In genomic region chr3:52533623-52534280, GRCh38 we compare ENCODE assay signal across 8 cellular contexts. TPM values are rescaled to one million over a fixed set of nuclear protein-coding genes. Genes with fewer than 3 reads are reported as not detected.
DNase-seq lines count a peak whose midpoint lies in the region; ATAC-seq, FAIRE-seq and TF ChIP-seq lines count a peak whose summit lies in the region.

TSS of gene NT5DC2 (minus strand) at chr3:52533857. CDS start at chr3:52533737, 120 bp downstream.

- H4K5ac ChIP-seq in H9 (ENCODE audit: insufficient read length, low read depth, low read length): no peak within 1 kb of the TSS

- no peaks in the 10 kb centered on the region for H3K9me3 Mint-ChIP-seq in H9
- peaks cover under 1% of the 10 kb centered on the region for H3K9me3 Mint-ChIP-seq in activated CD4-positive, alpha-beta T cell treated with anti-CD3 and anti-CD28 coated beads, Interleukin-2, amount 10 ng/mL, durations not matched to agents 24 days and 14 days

- no peak within 1 kb of the TSS for H3K56ac ChIP-seq in H9 (ENCODE audit: insufficient read length, low read depth, low read length)

- no peak within 1 kb of the TSS for H2BK15ac ChIP-seq in H9 (ENCODE audit: low read depth, low read length)

- peak in 1 of 2 experiments; percentile 34; a peak in 1 of 4 replicates for TF ChIP-seq EP300 in HepG2 (IDR thresholded peaks at IDR 0.05; ENCODE audit: low read depth in 2 of 2, low read length in 2 of 2)
- TF ChIP-seq EP300 in HepG2 (CRISPR knock-in tag; IDR thresholded peaks at IDR 0.05; ENCODE audit: borderline replicate concordance): no peak

- peaks cover 24% of the 10 kb centered on the region for H3K23me2 ChIP-seq in H9 (ENCODE audit: insufficient read length, low read depth, low read length, poor library complexity, severe bottlenecking)

- BruUV-seq in HepG2 (replicated peaks; lab: Mats Ljungman, UMichigan): no TSS peak

- no peak within 1 kb of the TSS for H3T11ph ChIP-seq in H9 (ENCODE audit: low read length)

- H4K20me1 ChIP-seq in H9 (ENCODE audit: control insufficient read depth, insufficient read depth, insufficient read length): no peaks in the 10 kb centered on the region
- peaks cover 15% of the 10 kb centered on the region for H4K20me1 ChIP-seq in HepG2 (ENCODE audit: insufficient read depth, low read length)

- in situ Hi-C loops in HepG2 (cut with HindIII; ENCODE audit: extremely low pct_ligation_motif_present, low pct_unique_long_range_greater_than_20kb): no loop called here

- no peak within 1 kb of the TSS for H2BK12ac ChIP-seq in H9 (ENCODE audit: insufficient read length, low read depth, low read length)

- peak within 1 kb of the TSS; percentile 49 to 60 (median 56); a peak in 5 of 7 replicates for H3K27ac Mint-ChIP-seq in H9
- peak within 1 kb of the TSS; percentile 82 for H3K27ac Mint-ChIP-seq in activated CD4-positive, alpha-beta T cell treated with anti-CD3 and anti-CD28 coated beads, Interleukin-2, amount 10 ng/mL, durations not matched to agents 24 days and 14 days

- H3K23ac ChIP-seq in H9 (ENCODE audit: insufficient read length, low read depth, low read length): no peak within 1 kb of the TSS

- peak; percentile 31; the same call in 1 of the 2 replicates for TF ChIP-seq RAD21 in HepG2 (CRISPR knock-in tag; IDR thresholded peaks at IDR 0.05)

- peaks cover 5 to 8% of the 10 kb centered on the region in 2 experiments; a peak in 4 of 5 replicates for H3K36me3 ChIP-seq in HepG2 (replicated peaks in 1 of 2; ENCODE audit: control insufficient read depth in 1 of 2, insufficient read depth in 2 of 2, low read length in 2 of 2)

- H3K27ac ChIP-seq in H9 (ENCODE audit: insufficient read length, low read depth, low read length) (no peak within 1 kb of the TSS), HepG2 (ENCODE audit: extremely low read length, insufficient read depth, low read length) (peak within 1 kb of the TSS; percentile 85)

- peaks cover 38 to 39% of the 10 kb centered on the region in 2 experiments for H3K4me1 Mint-ChIP-seq in H9
- H3K4me1 Mint-ChIP-seq in activated CD4-positive, alpha-beta T cell treated with anti-CD3 and anti-CD28 coated beads, Interleukin-2, amount 10 ng/mL, durations not matched to agents 24 days and 14 days: peaks cover 22% of the 10 kb centered on the region

- H2AFZ ChIP-seq in H9 (ENCODE audit: low read length) (no peak within 1 kb of the TSS), HepG2 (ENCODE audit: low read length) (no peak within 1 kb of the TSS)

- POLR2A ChIA-PET in HepG2 (lab: Yijun Ruan, JAX): no interaction called here

- no peaks in the 10 kb centered on the region for H3K27me3 Mint-ChIP-seq in H9 (ENCODE audit: low read depth)
- H3K27me3 Mint-ChIP-seq in activated CD4-positive, alpha-beta T cell treated with anti-CD3 and anti-CD28 coated beads, Interleukin-2, amount 10 ng/mL, durations not matched to agents 24 days and 14 days: no peaks in the 10 kb centered on the region

- no peak within 1 kb of the TSS for H4K8ac ChIP-seq in H9 (replicated peaks; ENCODE audit: insufficient read length, low read depth, low read length)

- H3K27me3 ChIP-seq in H9 (ENCODE audit: insufficient read depth, low read length) (no peaks in the 10 kb centered on the region), HepG2 (ENCODE audit: control insufficient read depth in 1 of 2, insufficient read depth in 2 of 2, low read length in 2 of 2) (no peaks in the 10 kb centered on the region; a peak in 1 of 5 replicates)

- TF ChIP-seq POLR2A in HepG2 (IDR thresholded peaks at IDR 0.05; ENCODE audit: insufficient read depth in 1 of 2, low read depth in 2 of 2, low read length in 2 of 2): peak in 1 of 2 experiments; percentile 36; a peak in 1 of 4 replicates

- peak within 1 kb of the TSS; percentile 45 for H3K4me2 ChIP-seq in H9 (ENCODE audit: insufficient read depth, insufficient read length, low read length)
- peak within 1 kb of the TSS; percentile 90 for H3K4me2 ChIP-seq in HepG2 (ENCODE audit: low read depth, low read length)

- DNase-seq in Daoy (ENCODE audit: low read depth) (peak; percentile 85), H9 (peak; percentile 60), NCI-H2196 (lab: John Stamatoyannopoulos, UW; ENCODE audit: unreplicated experiment) (peak; percentile 57), dermis microvascular lymphatic vessel endothelial cell (ENCODE audit: low read depth in 2 of 2) (peak; percentile 9 to 83), HepG2 (ENCODE audit: low spot score) (peak; percentile 46)
- DNase-seq in activated CD4-positive, alpha-beta T cell treated with anti-CD3 and anti-CD28 coated beads, Interleukin-2, amount 10 ng/mL, durations not matched to agents 24 days and 14 days: peak; percentile 92
- peak; percentile 72 for DNase-seq in stimulated activated CD4-positive, alpha-beta T cell treated with anti-CD3 and anti-CD28 coated beads, Interleukin-4, amount 100 ng/mL, for 1 hour

- H2BK20ac ChIP-seq in H9 (ENCODE audit: low read depth, low read length, poor library complexity, severe bottlenecking): no peak within 1 kb of the TSS

- H3K4me3 ChIP-seq in HepG2 (replicated peaks in 1 of 3; ENCODE audit: insufficient read depth in 1 of 3, low read depth in 2 of 3, low read length in 3 of 3): peak within 1 kb of the TSS; percentile 84 to 89 (median 87)

- ATAC-seq in HepG2 (peak; percentile 16), HG02610 (IDR thresholded peaks at IDR 0.05; ENCODE audit: unreplicated experiment) (no peak)

- peak within 1 kb of the TSS; percentile 77 to 86 for H3K4me3 Mint-ChIP-seq in H9
- H3K4me3 Mint-ChIP-seq in activated CD4-positive, alpha-beta T cell treated with anti-CD3 and anti-CD28 coated beads, Interleukin-2, amount 10 ng/mL, durations not matched to agents 24 days and 14 days: peak within 1 kb of the TSS; percentile 83

- peaks cover 6% of the 10 kb centered on the region for H3K4me1 ChIP-seq in H9 (ENCODE audit: insufficient read depth, low read length)
- H3K4me1 ChIP-seq in HepG2 (ENCODE audit: insufficient read depth, low read length): peaks cover 61% of the 10 kb centered on the region

- H3K9me3 ChIP-seq in H9 (ENCODE audit: control insufficient read depth, low read depth, low read length) (no peaks in the 10 kb centered on the region), HepG2 (ENCODE audit: low read length) (no peaks in the 10 kb centered on the region)

- CTCF ChIA-PET in HepG2 (lab: Yijun Ruan, JAX; ENCODE audit: low intra/inter-chr PET ratio, low total read pairs): no interaction called here

- no peak within 1 kb of the TSS for H2BK5ac ChIP-seq in H9 (ENCODE audit: insufficient read length, low read length)

- WGBS in H9 (ENCODE audit: extremely low coverage, insufficient read length, low lambda C conversion rate): no CpG with 5 or more reads among the region's 91 CpGs
- 0% methylated on average over 1 of the region's 91 CpGs for WGBS in HepG2 (ENCODE audit: low lambda C conversion rate)

- peaks cover 6% of the 10 kb centered on the region for H3K79me1 ChIP-seq in H9 (ENCODE audit: insufficient read depth, low read depth, low read length, poor library complexity, severe bottlenecking)

- intact Hi-C loops in activated CD4-positive, alpha-beta T cell treated with anti-CD3 and anti-CD28 coated beads, Interleukin-2, amount 10 ng/mL, durations not matched to agents 24 days and 14 days (cut with micrococcal nuclease): loop anchor here (10.0 kb wide), 2 partner anchors 339 to 361 kb away; partner anchors contain the start of genes ALAS1 and STIMATE
- intact Hi-C loops in HepG2 (cut with micrococcal nuclease; ENCODE audit: unreplicated experiment): loop anchor here (5.0 kb wide), 1 partner anchor 61 kb away; no protein-coding TSS in a partner anchor

- H3K18ac ChIP-seq in H9 (ENCODE audit: insufficient read length, low read depth, low read length): peak within 1 kb of the TSS; percentile 10

- TF ChIP-seq CTCF in H9 (conservative IDR thresholded peaks at IDR 0.05) (peak; percentile 19; the same call in 1 of the 3 replicates), HepG2 (CRISPR knock-in tag; IDR thresholded peaks at IDR 0.05) (peak; percentile 59)

- no peak within 1 kb of the TSS for H4K91ac ChIP-seq in H9 (ENCODE audit: insufficient read length, low read depth, low read length)

- H3K9ac ChIP-seq in H9 (ENCODE audit: extremely low read depth, insufficient read length, low read length) (peak within 1 kb of the TSS; percentile 38), HepG2 (ENCODE audit: insufficient read depth, low read depth, low read length) (peak within 1 kb of the TSS; percentile 86)

- no peak within 1 kb of the TSS for H2BK120ac ChIP-seq in H9 (ENCODE audit: low read depth, low read length, poor library complexity, severe bottlenecking)

- peaks cover 10 to 28% (median 24%) of the 10 kb centered on the region in 3 experiments for H3K36me3 Mint-ChIP-seq in H9 (ENCODE audit: insufficient read depth in 1 of 3, low read depth in 3 of 3)
- peaks cover 15% of the 10 kb centered on the region for H3K36me3 Mint-ChIP-seq in activated CD4-positive, alpha-beta T cell treated with anti-CD3 and anti-CD28 coated beads, Interleukin-2, amount 10 ng/mL, durations not matched to agents 24 days and 14 days (ENCODE audit: low read depth)

- H3K4ac ChIP-seq in H9 (ENCODE audit: low read depth, low read length): no peak within 1 kb of the TSS

- no peak for FAIRE-seq in HepG2 (lab: Jason Lieb, UNC)

- peak within 1 kb of the TSS; percentile 72 for H3K14ac ChIP-seq in H9 (ENCODE audit: insufficient read depth, low read length)

- H3K79me2 ChIP-seq in H9 (ENCODE audit: insufficient read depth, low read length) (peaks cover 14% of the 10 kb centered on the region; the same call in 1 of the 2 replicates), HepG2 (ENCODE audit: insufficient read depth, low read length) (peaks cover 64% of the 10 kb centered on the region)

- H2AK5ac ChIP-seq in H9 (ENCODE audit: insufficient read length, low read length): no peak within 1 kb of the TSS

RNA-seq across cellular contexts. Expression of gene NT5DC2, which starts in this region (rescaled TPM):
- total RNA-seq in Daoy (2014; rRNA removed; shearing (Covaris generic)): 68.6 and 73.1 TPM in 2 replicates
- total RNA-seq in H9 (2021) (441 and 444 TPM in 2 replicates), dermis microvascular lymphatic vessel endothelial cell (24.4 and 52.5 TPM in 2 replicates), HepG2 (2016; rRNA removed; fragmentation: Illumina TruSeq; extraction: Trizol) (105 and 131 TPM in 2 replicates)
- 75.6 and 76.9 TPM in 2 replicates for total RNA-seq in activated CD4-positive, alpha-beta T cell treated with anti-CD3 and anti-CD28 coated beads, Interleukin-2, amount 10 ng/mL, durations not matched to agents 24 days and 14 days
- 335 and 351 TPM in 2 replicates for total RNA-seq in HepG2 (2016; cell fraction: cytosol; rRNA removed; fragmentation: Illumina TruSeq; extraction: Trizol; ENCODE audit: low read depth)
- 92.9 and 127 TPM in 2 replicates for total RNA-seq in HepG2 (2016; cell fraction: insoluble cytoplasmic fraction; rRNA removed; fragmentation: Illumina TruSeq; extraction: Trizol)
- 398 and 413 TPM in 2 replicates for total RNA-seq in HepG2 (2016; cell fraction: membrane; rRNA removed; fragmentation: Illumina TruSeq; extraction: Trizol)
- 102 and 116 TPM in 2 replicates for total RNA-seq in HepG2 (2016; cell fraction: nucleus; rRNA removed; fragmentation: Illumina TruSeq; extraction: Trizol)
- polyA plus RNA-seq in HepG2 (2011; rRNA removed): 217 and 240 TPM in 2 replicates
- polyA plus RNA-seq in HepG2 (2011; cell fraction: cytosol; rRNA removed): 148 and 220 TPM in 2 replicates
- polyA plus RNA-seq in HepG2 (2011; cell fraction: nucleus; rRNA removed): 493 and 549 TPM in 2 replicates
- polyA plus RNA-seq in HepG2 (2012): 109 and 144 TPM in 2 replicates
- polyA plus RNA-seq in HepG2 (2016; cell fraction: cytosol; fragmentation: Illumina TruSeq; extraction: Trizol; ENCODE audit: low read depth): 760 and 829 TPM in 2 replicates
- polyA plus RNA-seq in HepG2 (2016; cell fraction: insoluble cytoplasmic fraction; fragmentation: Illumina TruSeq; extraction: Trizol; ENCODE audit: low read depth): 161 and 192 TPM in 2 replicates
- polyA plus RNA-seq in HepG2 (2016; cell fraction: membrane; fragmentation: Illumina TruSeq; extraction: Trizol; ENCODE audit: low read depth): 646 and 710 TPM in 2 replicates
- 319 and 344 TPM in 2 replicates for polyA plus RNA-seq in HepG2 (2016; cell fraction: nucleus; fragmentation: Illumina TruSeq; extraction: Trizol; ENCODE audit: insufficient read depth, low read depth)
- polyA minus RNA-seq in HepG2 (2011; rRNA and poly(A)+ RNA removed; ENCODE audit: low replicate concordance): 166 and 240 TPM in 2 replicates
- polyA minus RNA-seq in HepG2 (2011; cell fraction: cytosol; rRNA and poly(A)+ RNA removed): 60.3 and 89.1 TPM in 2 replicates
- polyA minus RNA-seq in HepG2 (2011; cell fraction: nucleus; rRNA and poly(A)+ RNA removed): 74.0 and 75.3 TPM in 2 replicates
